In the genomic region with DNA sequence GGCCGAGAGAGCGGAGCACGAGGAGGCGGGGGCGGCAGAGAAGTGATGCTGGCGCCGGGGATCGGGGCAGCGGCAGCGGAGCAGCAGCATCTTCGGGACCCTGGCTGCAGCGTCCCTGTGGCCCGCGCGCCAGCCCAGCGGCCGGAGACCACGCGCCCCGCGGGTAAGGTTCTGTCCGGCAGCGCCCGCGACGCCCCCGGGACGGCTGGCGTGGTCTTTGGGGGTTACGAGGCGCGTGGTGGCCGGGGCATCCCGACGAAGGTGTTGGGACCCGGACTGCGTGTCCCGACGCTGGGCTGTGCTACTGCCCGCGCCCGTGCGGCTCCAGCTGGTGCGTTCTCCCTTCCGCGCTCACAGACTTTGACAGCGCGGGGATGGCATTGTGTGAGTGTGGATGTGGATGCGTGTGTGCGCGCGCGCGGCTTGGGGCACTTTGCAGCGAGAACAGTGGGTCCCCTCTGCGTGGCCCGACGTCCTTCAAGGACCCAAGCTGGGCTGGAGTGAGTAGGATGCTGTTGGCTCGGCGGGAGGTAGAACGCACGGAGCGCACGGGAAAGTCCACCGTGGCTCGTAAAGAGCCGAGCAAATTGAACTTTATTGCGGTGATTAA, we compare ENCODE assay signal across 8 cellular contexts. TPM values are rescaled to one million over a fixed set of nuclear protein-coding genes. Genes with fewer than 3 reads are reported as not detected.
DNase-seq lines count a peak whose midpoint lies in the region; ATAC-seq and TF ChIP-seq lines count a peak whose summit lies in the region.

No MANE protein-coding gene starts in this region.

- no peaks in the 10 kb centered on the region for H3K36me3 Mint-ChIP-seq in activated CD4-positive, alpha-beta T cell treated with anti-CD3 and anti-CD28 coated beads, Interleukin-2, amount 10 ng/mL, durations not matched to agents 7 days and 5 days (ENCODE audit: low read depth)
- no peaks in the 10 kb centered on the region for H3K36me3 Mint-ChIP-seq in dendritic cell treated with granulocyte-macrophage colony-stimulating factor and Interleukin-4, amounts not matched to agents 40 ng/mL and 50 ng/mL, for 4 days (ENCODE audit: low read depth)

- POLR2A ChIA-PET in activated CD4-positive, alpha-beta T cell treated with anti-CD3 and anti-CD28 coated beads, Interleukin-2, amount 10 ng/mL, durations not matched to agents 7 days and 5 days (lab: Charles Lee) = no interaction called here

- peaks cover 14% of the 10 kb centered on the region for H3K4me1 Mint-ChIP-seq in activated CD4-positive, alpha-beta T cell treated with anti-CD3 and anti-CD28 coated beads, Interleukin-2, amount 10 ng/mL, durations not matched to agents 7 days and 5 days
- peaks cover 19% of the 10 kb centered on the region for H3K4me1 Mint-ChIP-seq in dendritic cell treated with granulocyte-macrophage colony-stimulating factor and Interleukin-4, amounts not matched to agents 40 ng/mL and 50 ng/mL, for 4 days (ENCODE audit: low read depth)

- CTCF ChIA-PET in activated CD4-positive, alpha-beta T cell treated with anti-CD3 and anti-CD28 coated beads, Interleukin-2, amount 10 ng/mL, durations not matched to agents 7 days and 5 days (lab: Charles Lee) = no interaction called here

- H3K9me3 Mint-ChIP-seq in activated CD4-positive, alpha-beta T cell treated with anti-CD3 and anti-CD28 coated beads, Interleukin-2, amount 10 ng/mL, durations not matched to agents 7 days and 5 days = no peaks in the 10 kb centered on the region
- H3K9me3 Mint-ChIP-seq in dendritic cell treated with granulocyte-macrophage colony-stimulating factor and Interleukin-4, amounts not matched to agents 40 ng/mL and 50 ng/mL, for 4 days = no peaks in the 10 kb centered on the region

- H3K27ac ChIP-seq in lower lobe of right lung = no peak overlapping the region
- peak overlapping the region in 1 of 2 donors; percentile 94 for H3K27ac ChIP-seq in testis

- no peak for TF ChIP-seq CTCF in lower lobe of right lung (IDR thresholded peaks at IDR 0.05)
- no peak for TF ChIP-seq CTCF in testis (IDR thresholded peaks at IDR 0.05)

- peak; percentile 6 for ATAC-seq in HG02623 (IDR thresholded peaks at IDR 0.05; ENCODE audit: unreplicated experiment)
- peak; percentile 36 to 61 for ATAC-seq in lower lobe of right lung

- WGBS in testis, 2 donors = 1% methylated on average over 20 to 27 of the region's 68 CpGs

- H3K27me3 ChIP-seq in lower lobe of right lung (ENCODE audit: low read depth) (peaks cover 46% of the 10 kb centered on the region), testis (no peaks in the 10 kb centered on the region)

- no peak for TF ChIP-seq POLR2A in testis (IDR thresholded peaks at IDR 0.05)

- H3K4me3 Mint-ChIP-seq in activated CD4-positive, alpha-beta T cell treated with anti-CD3 and anti-CD28 coated beads, Interleukin-2, amount 10 ng/mL, durations not matched to agents 7 days and 5 days = peak overlapping the region; percentile 70
- H3K4me3 Mint-ChIP-seq in dendritic cell treated with granulocyte-macrophage colony-stimulating factor and Interleukin-4, amounts not matched to agents 40 ng/mL and 50 ng/mL, for 4 days = peak overlapping the region; percentile 66

- no peaks in the 10 kb centered on the region for H3K9me3 ChIP-seq in lower lobe of right lung
- no peaks in the 10 kb centered on the region for H3K9me3 ChIP-seq in testis

- intact Hi-C loops in dendritic cell treated with granulocyte-macrophage colony-stimulating factor and Interleukin-4, amounts not matched to agents 40 ng/mL and 50 ng/mL, for 4 days (cut with micrococcal nuclease) = no loop called here
- intact Hi-C loops in lower lobe of right lung (cut with DNase I) (no loop called here), testis (cut with DNase I; ENCODE audit: low total_unique reads) (no loop called here)

- no peak for DNase-seq in activated CD4-positive, alpha-beta T cell treated with anti-CD3 and anti-CD28 coated beads, Interleukin-2, amount 10 ng/mL, durations not matched to agents 7 days and 5 days
- DNase-seq in activated CD4-positive, alpha-beta T cell treated with anti-CD3 and anti-CD28 coated beads, Interleukin-2, amount 50 U/mL, for 4 hours = no peak
- DNase-seq in NCI-H774 (lab: John Stamatoyannopoulos, UW) = peak; percentile 16
- peak; percentile 44 for DNase-seq in lower lobe of right lung
- peak; percentile 40 for DNase-seq in testis
- DNase-seq in AML-193 (lab: John Stamatoyannopoulos, UW) = no peak

- H3K27ac Mint-ChIP-seq in activated CD4-positive, alpha-beta T cell treated with anti-CD3 and anti-CD28 coated beads, Interleukin-2, amount 10 ng/mL, durations not matched to agents 7 days and 5 days = no peak overlapping the region
- H3K27ac Mint-ChIP-seq in dendritic cell treated with granulocyte-macrophage colony-stimulating factor and Interleukin-4, amounts not matched to agents 40 ng/mL and 50 ng/mL, for 4 days = no peak overlapping the region

- H3K27me3 Mint-ChIP-seq in activated CD4-positive, alpha-beta T cell treated with anti-CD3 and anti-CD28 coated beads, Interleukin-2, amount 10 ng/mL, durations not matched to agents 7 days and 5 days = peaks cover 57% of the 10 kb centered on the region
- H3K27me3 Mint-ChIP-seq in dendritic cell treated with granulocyte-macrophage colony-stimulating factor and Interleukin-4, amounts not matched to agents 40 ng/mL and 50 ng/mL, for 4 days = peaks cover 53% of the 10 kb centered on the region

- H3K4me3 ChIP-seq in lower lobe of right lung = peak overlapping the region; percentile 72
- peak overlapping the region; percentile 72 to 83 for H3K4me3 ChIP-seq in testis

- H3K4me1 ChIP-seq in lower lobe of right lung (peaks cover 24% of the 10 kb centered on the region), testis (no peaks in the 10 kb centered on the region)

- H3K36me3 ChIP-seq in lower lobe of right lung = no peaks in the 10 kb centered on the region
- no peaks in the 10 kb centered on the region for H3K36me3 ChIP-seq in testis (ENCODE audit: low read depth, missing control alignments)

RNA-seq across cellular contexts. Expression of a gene that starts 0.5 kb away (rescaled TPM):
- total RNA-seq in activated CD4-positive, alpha-beta T cell treated with anti-CD3 and anti-CD28 coated beads, Interleukin-2, amount 10 ng/mL, durations not matched to agents 7 days and 5 days = not detected
- 0.27 TPM for total RNA-seq in lower lobe of right lung
- 1 to 10 TPM; 1.5 to 1.8 TPM for total RNA-seq in testis
- polyA plus RNA-seq in testis (ENCODE audit: insufficient read depth, low read depth, low replicate concordance) = 0.71 TPM

Comparison
In these comparisons a context has a peak if more than half of its experiments do, and no peak if none do; other contexts are left out.
1. DNase-seq: peak in NCI-H774 (single experiment), lower lobe of right lung (single experiment) and testis (single experiment); none in activated CD4-positive, alpha-beta T cell treated with anti-CD3 and anti-CD28 coated beads, Interleukin-2, amount 10 ng/mL, durations not matched to agents 7 days and 5 days (single experiment), activated CD4-positive, alpha-beta T cell treated with anti-CD3 and anti-CD28 coated beads, Interleukin-2, amount 50 U/mL, for 4 hours (0 of 2) and AML-193 (0 of 2).